8 cellular contexts compared by ENCODE assay signal in the genomic region with DNA sequence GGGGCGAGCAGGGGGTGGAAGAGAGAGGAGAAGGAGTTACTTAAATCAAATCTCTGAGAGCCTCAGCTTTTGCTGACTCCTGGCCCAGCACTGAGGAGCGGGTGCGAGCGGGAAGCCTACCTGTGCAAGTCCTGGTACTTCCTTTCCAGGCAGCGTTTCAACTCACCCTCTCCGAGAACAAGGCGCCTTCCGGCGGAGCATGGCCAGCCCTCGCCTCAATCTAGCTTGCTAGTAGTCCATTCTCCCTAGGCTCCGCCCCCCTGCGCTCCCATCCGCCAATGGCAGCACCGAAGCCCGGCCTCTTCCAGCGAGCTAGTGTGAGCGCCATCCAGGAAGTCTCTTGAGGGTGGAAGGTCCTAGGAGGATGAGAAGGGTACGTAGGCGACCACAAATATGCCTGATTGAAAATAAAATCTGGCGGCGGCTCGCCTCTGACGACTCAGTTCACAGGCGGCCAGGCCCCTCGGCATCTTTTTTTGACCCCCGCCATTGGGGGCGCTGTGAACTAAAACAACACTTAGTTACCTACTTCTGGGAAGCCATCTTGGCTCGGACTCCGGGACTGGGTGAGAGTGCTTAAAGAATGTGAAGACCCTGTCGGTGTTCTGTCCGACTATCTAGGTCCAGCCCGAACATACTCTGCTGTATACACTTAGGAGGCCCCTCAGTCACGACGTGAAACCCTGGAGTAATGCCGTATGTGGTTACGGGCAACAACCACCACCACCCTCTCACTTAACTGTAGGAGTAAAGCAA. TPM values are rescaled to one million over a fixed set of nuclear protein-coding genes. Genes with fewer than 3 reads are reported as not detected.
A peak's percentile ranks its signal among the peaks of the same experiment; 100 is the strongest.
DNase-seq lines count a peak whose midpoint lies in the region; ATAC-seq and TF ChIP-seq lines count a peak whose summit lies in the region.

A gene with protein sequence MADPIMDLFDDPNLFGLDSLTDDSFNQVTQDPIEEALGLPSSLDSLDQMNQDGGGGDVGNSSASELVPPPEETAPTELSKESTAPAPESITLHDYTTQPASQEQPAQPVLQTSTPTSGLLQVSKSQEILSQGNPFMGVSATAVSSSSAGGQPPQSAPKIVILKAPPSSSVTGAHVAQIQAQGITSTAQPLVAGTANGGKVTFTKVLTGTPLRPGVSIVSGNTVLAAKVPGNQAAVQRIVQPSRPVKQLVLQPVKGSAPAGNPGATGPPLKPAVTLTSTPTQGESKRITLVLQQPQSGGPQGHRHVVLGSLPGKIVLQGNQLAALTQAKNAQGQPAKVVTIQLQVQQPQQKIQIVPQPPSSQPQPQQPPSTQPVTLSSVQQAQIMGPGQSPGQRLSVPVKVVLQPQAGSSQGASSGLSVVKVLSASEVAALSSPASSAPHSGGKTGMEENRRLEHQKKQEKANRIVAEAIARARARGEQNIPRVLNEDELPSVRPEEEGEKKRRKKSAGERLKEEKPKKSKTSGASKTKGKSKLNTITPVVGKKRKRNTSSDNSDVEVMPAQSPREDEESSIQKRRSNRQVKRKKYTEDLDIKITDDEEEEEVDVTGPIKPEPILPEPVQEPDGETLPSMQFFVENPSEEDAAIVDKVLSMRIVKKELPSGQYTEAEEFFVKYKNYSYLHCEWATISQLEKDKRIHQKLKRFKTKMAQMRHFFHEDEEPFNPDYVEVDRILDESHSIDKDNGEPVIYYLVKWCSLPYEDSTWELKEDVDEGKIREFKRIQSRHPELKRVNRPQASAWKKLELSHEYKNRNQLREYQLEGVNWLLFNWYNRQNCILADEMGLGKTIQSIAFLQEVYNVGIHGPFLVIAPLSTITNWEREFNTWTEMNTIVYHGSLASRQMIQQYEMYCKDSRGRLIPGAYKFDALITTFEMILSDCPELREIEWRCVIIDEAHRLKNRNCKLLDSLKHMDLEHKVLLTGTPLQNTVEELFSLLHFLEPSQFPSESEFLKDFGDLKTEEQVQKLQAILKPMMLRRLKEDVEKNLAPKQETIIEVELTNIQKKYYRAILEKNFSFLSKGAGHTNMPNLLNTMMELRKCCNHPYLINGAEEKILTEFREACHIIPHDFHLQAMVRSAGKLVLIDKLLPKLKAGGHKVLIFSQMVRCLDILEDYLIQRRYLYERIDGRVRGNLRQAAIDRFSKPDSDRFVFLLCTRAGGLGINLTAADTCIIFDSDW (N-terminal part only) (minus strand): TSS at position 212 of the 756 bp plus-strand sequence. CDS start 24,480 bp downstream, outside the sequence.

- ATAC-seq in HG02798 (IDR thresholded peaks at IDR 0.05; ENCODE audit: poor library complexity, unreplicated experiment) (peak; percentile 98), T-cell (replicated peaks in 1 of 4) (peak; percentile 95 to 98 (median 97)), heart left ventricle (peak; percentile 100), upper lobe of right lung (peak; percentile 99)

- H3K27ac ChIP-seq in adrenal gland (peak within 1 kb of the TSS; percentile 66 to 99 (median 98)), heart left ventricle (peak within 1 kb of the TSS; percentile 91 to 99 (median 95)), upper lobe of right lung (peak within 1 kb of the TSS; percentile 99)

- DNase-seq in NCI-H1436 (lab: John Stamatoyannopoulos, UW) (peak; percentile 99), T-cell (peak; percentile 94 to 100 (median 99)), adrenal gland (peak; percentile 99 to 100 (median 100)), heart left ventricle (peak; percentile 99 to 100 (median 100)), posterior cingulate gyrus (peak; percentile 99 to 100 (median 100)), upper lobe of right lung (peak; percentile 100)

- TF ChIP-seq POLR2A in adrenal gland (IDR thresholded peaks at IDR 0.05) = peak; percentile 67 to 93
- TF ChIP-seq POLR2A in heart left ventricle (IDR thresholded peaks at IDR 0.05) = peak in 1 of 2 donors; percentile 46

- CTCF ChIA-PET in T-cell (lab: Charles Lee) = interaction anchor here (0.6 to 3.2 kb wide), 22 partner anchors 10 to 239 kb away, joined by 3 to 100 read pairs (median 4); a partner anchor contains a TSS

- H3K4me1 ChIP-seq in adrenal gland (replicated peaks in 1 of 2) (peaks cover 9 to 18% of the 10 kb centered on the region in 2 donors), heart left ventricle (peaks cover 0 to 33% (median 15%) of the 10 kb centered on the region in 12 donors), upper lobe of right lung (peaks cover 22% of the 10 kb centered on the region)

- H3K4me3 ChIP-seq in adrenal gland (peak within 1 kb of the TSS; percentile 49 to 92 (median 82)), heart left ventricle (peak within 1 kb of the TSS; percentile 64 to 97 (median 85)), upper lobe of right lung (peak within 1 kb of the TSS; percentile 88)

- peaks cover 10% of the 10 kb centered on the region for H3K36me3 Mint-ChIP-seq in T-cell

- H3K4me1 Mint-ChIP-seq in T-cell = peaks cover 33 to 51% (median 39%) of the 10 kb centered on the region in 3 donors

- 0 to 1% (median 0%) methylated on average over 29 to 36 of the region's 36 CpGs for WGBS in adrenal gland, 4 donors
- WGBS in heart left ventricle, 4 donors = 0 to 1% (median 1%) methylated on average over 35 to 36 of the region's 36 CpGs

- TF ChIP-seq CTCF in GM12874 (IDR thresholded peaks at IDR 0.05; ENCODE audit: insufficient read depth, low read depth, low read length) (peak; percentile 70), adrenal gland (IDR thresholded peaks at IDR 0.05) (peak; percentile 20 to 64 (median 56)), heart left ventricle (IDR thresholded peaks at IDR 0.05) (peak; percentile 44 to 81 (median 70)), upper lobe of right lung (IDR thresholded peaks at IDR 0.05) (peak; percentile 68)

- no peaks in the 10 kb centered on the region for H3K27me3 Mint-ChIP-seq in T-cell

- H3K27me3 ChIP-seq in adrenal gland (no peaks in the 10 kb centered on the region), heart left ventricle (no peaks in the 10 kb centered on the region), upper lobe of right lung (no peaks in the 10 kb centered on the region)

- no peaks in the 10 kb centered on the region for H3K9me3 ChIP-seq in adrenal gland (replicated peaks in 1 of 3)
- H3K9me3 ChIP-seq in heart left ventricle = no peaks in the 10 kb centered on the region
- no peaks in the 10 kb centered on the region for H3K9me3 ChIP-seq in upper lobe of right lung

- POLR2A ChIA-PET in T-cell (lab: Charles Lee) = interaction anchor here (0.6 to 2.3 kb wide), 9 partner anchors 12 to 230 kb away, joined by 3 to 48 read pairs (median 5); a partner anchor contains a TSS

- H3K4me3 Mint-ChIP-seq in T-cell = peak within 1 kb of the TSS; percentile 93 to 95 (median 93)

- intact Hi-C loops in adrenal gland (cut with DNase I) (no loop called here), heart left ventricle (cut with DNase I) (loop anchor here in 8 of 10 donors (1.0 to 10.0 kb wide), 10 partner anchors 19 to 774 kb away; a partner anchor contains a TSS), posterior cingulate gyrus (cut with DNase I) (loop anchor here (1.0 to 10.0 kb wide), 4 partner anchors 19 to 191 kb away; a partner anchor contains a TSS), upper lobe of right lung (cut with DNase I) (no loop called here)

- H3K36me3 ChIP-seq in adrenal gland (replicated peaks in 1 of 2) (peaks cover 0 to 15% of the 10 kb centered on the region in 2 donors), heart left ventricle (peaks cover 0 to 37% (median 21%) of the 10 kb centered on the region in 9 donors), upper lobe of right lung (peaks cover 23% of the 10 kb centered on the region)

- peak within 1 kb of the TSS; percentile 98 to 99 for H3K27ac Mint-ChIP-seq in T-cell

- H3K9me3 Mint-ChIP-seq in T-cell = no peaks in the 10 kb centered on the region

RNA-seq across cellular contexts. Expression of the gene that starts here (rescaled TPM):
- total RNA-seq in T-cell = 100 to 1,000 TPM; 125 to 133 (median 131) TPM
- 10 to 100 TPM; 48.6 to 69.0 (median 59.3) TPM for total RNA-seq in adrenal gland
- polyA plus RNA-seq in adrenal gland = 10 to 100 TPM; 43.0 to 53.1 (median 51.6) TPM
- 10 to 100 TPM; 24.7 to 56.9 (median 42.3) TPM for total RNA-seq in heart left ventricle
- polyA plus RNA-seq in heart left ventricle = 10 to 100 TPM; 19.0 to 21.2 TPM
- 72.6 TPM for total RNA-seq in upper lobe of right lung

Comparison
In these comparisons a context has a peak if more than half of its experiments do, and no peak if none do; other contexts are left out.
1. Peak in every context shown above with its lines: DNase-seq, ATAC-seq, H3K4me3 ChIP-seq and H3K27ac ChIP-seq.
2. intact Hi-C loops: an anchor here in heart left ventricle (1.0 to 10.0 kb wide) and posterior cingulate gyrus (1.0 to 10.0 kb wide); none called in adrenal gland and upper lobe of right lung.